In the genomic region with DNA sequence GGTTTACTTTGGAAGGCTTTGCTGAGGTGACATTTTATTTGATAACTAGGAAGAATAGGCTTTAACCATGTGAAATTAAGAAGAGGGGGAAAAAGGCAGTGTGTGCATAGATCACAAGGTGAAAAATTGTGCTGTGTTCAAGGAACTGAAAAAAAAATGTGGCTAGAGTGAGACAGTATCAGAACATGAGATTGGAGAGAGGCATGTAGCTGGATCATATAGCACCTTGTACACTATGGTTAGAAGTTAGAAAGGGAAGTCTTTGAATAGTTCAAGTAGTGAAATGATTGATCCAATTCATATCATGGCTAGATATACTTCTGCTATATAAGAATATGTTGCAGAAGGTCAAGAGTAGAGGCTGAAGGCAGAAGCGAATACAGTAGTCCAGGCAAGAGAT, we compare ENCODE assay signal across 19 cellular contexts.
A peak's percentile ranks its signal among the peaks of the same experiment; 100 is the strongest.
DNase-seq lines count a peak whose midpoint lies in the region; ATAC-seq and TF ChIP-seq lines count a peak whose summit lies in the region.
"Had no signal": no experiment of that assay in that cellular context is flagged by ENCODE, and none has a peak within 500 bp of the region (broad histone marks: within the 10 kb centered on the region; RNA-seq: fewer than 3 reads in every experiment).

No MANE protein-coding gene starts in this region.

- no peaks in the 10 kb centered on the region for H3K9me2 ChIP-seq in MM.1S (replicated peaks; ENCODE audit: insufficient read depth, low read length)

- no peaks in the 10 kb centered on the region for H3K27me3 ChIP-seq in MM.1S (replicated peaks; ENCODE audit: insufficient read depth, low read length)

- no peak overlapping the region for H3K4me3 ChIP-seq in MM.1S (ENCODE audit: low read length)
- H3K4me3 ChIP-seq: A549, GM23338 had no signal

- peak; percentile 59 for ATAC-seq in GM18511 (IDR thresholded peaks at IDR 0.05; ENCODE audit: unreplicated experiment)
- peak; percentile 76 for ATAC-seq in GM21619 (IDR thresholded peaks at IDR 0.05; ENCODE audit: unreplicated experiment)
- peak; percentile 50 for ATAC-seq in HG03432 (IDR thresholded peaks at IDR 0.05; ENCODE audit: unreplicated experiment)
- ATAC-seq in stimulated activated memory B cell treated with anti-CD40 and anti-IgM and Interleukin-4, amounts not matched to agents 10 μg/mL and 1 μg/mL and 100 μg/mL, for 72 hours, result peak; percentile 51
- no peak for ATAC-seq in GM18498 (IDR thresholded peaks at IDR 0.05; ENCODE audit: unreplicated experiment)
- ATAC-seq: A549; CD8-positive, alpha-beta T cell; GM23338 had no signal

- no peak overlapping the region for H2AFZ ChIP-seq in MM.1S (ENCODE audit: low read length)
- H2AFZ ChIP-seq: GM23338 had no signal

- no peaks in the 10 kb centered on the region for H3K27me3 Mint-ChIP-seq in stimulated activated memory B cell treated with anti-CD40 and anti-IgM and Interleukin-4, amounts not matched to agents 10 μg/mL and 1 μg/mL and 100 μg/mL, for 72 hours

- no peaks in the 10 kb centered on the region for H3K4me1 Mint-ChIP-seq in stimulated activated memory B cell treated with anti-CD40 and anti-IgM and Interleukin-4, amounts not matched to agents 10 μg/mL and 1 μg/mL and 100 μg/mL, for 72 hours
- H3K4me1 Mint-ChIP-seq: CD14-positive monocyte, IgD-negative memory B cell had no signal

- no peaks in the 10 kb centered on the region for H3K4me1 ChIP-seq in MM.1S (ENCODE audit: low read length)
- H3K4me1 ChIP-seq: A549 had no signal

- no peaks in the 10 kb centered on the region for H3K79me2 ChIP-seq in MM.1S (ENCODE audit: low read length)

- H3K27ac ChIP-seq in MM.1S (ENCODE audit: low read length), result no peak overlapping the region
- H3K27ac ChIP-seq: A549, KMS-11 had no signal

- no peaks in the 10 kb centered on the region for H3K9me3 Mint-ChIP-seq in stimulated activated memory B cell treated with anti-CD40 and anti-IgM and Interleukin-4, amounts not matched to agents 10 μg/mL and 1 μg/mL and 100 μg/mL, for 72 hours
- H3K9me3 Mint-ChIP-seq: CD14-positive monocyte; CD8-positive, alpha-beta T cell; IgD-negative memory B cell had no signal

- DNase-seq in NCI-H748 (lab: John Stamatoyannopoulos, UW; ENCODE audit: unreplicated experiment), result no peak
- DNase-seq in MM.1S, result no peak
- DNase-seq in Ammon's horn (ENCODE audit: low spot score), result no peak
- DNase-seq: CD8-positive, alpha-beta T cell; COR-L47; DMS153; DMS79 treated with DMSO at 0.1 percent for 48 hours; EL; H7 had no signal

- no peaks in the 10 kb centered on the region for H3K36me3 ChIP-seq in MM.1S (replicated peaks; ENCODE audit: insufficient read depth, low read length)

- no peak overlapping the region for H3K4me2 ChIP-seq in MM.1S (ENCODE audit: low read depth, low read length)
- H3K4me2 ChIP-seq: A549, GM23338, KMS-11 had no signal

- peaks cover 14% of the 10 kb centered on the region for H3K36me3 Mint-ChIP-seq in stimulated activated memory B cell treated with anti-CD40 and anti-IgM and Interleukin-4, amounts not matched to agents 10 μg/mL and 1 μg/mL and 100 μg/mL, for 72 hours

- H3K9me3 ChIP-seq in MM.1S (replicated peaks; ENCODE audit: insufficient read depth, low read length), result no peaks in the 10 kb centered on the region
- H3K9me3 ChIP-seq: A549 had no signal

- H3F3A ChIP-seq in MM.1S (ENCODE audit: insufficient read depth, low read length), result no peaks in the 10 kb centered on the region

- H4K20me1 ChIP-seq in MM.1S (ENCODE audit: insufficient read depth, low read length), result no peaks in the 10 kb centered on the region

- no peak overlapping the region for H3K27ac Mint-ChIP-seq in stimulated activated memory B cell treated with anti-CD40 and anti-IgM and Interleukin-4, amounts not matched to agents 10 μg/mL and 1 μg/mL and 100 μg/mL, for 72 hours
- H3K27ac Mint-ChIP-seq: CD14-positive monocyte; CD8-positive, alpha-beta T cell; GM23338; IgD-negative memory B cell had no signal

- TF ChIP-seq CTCF in MM.1S (IDR thresholded peaks at IDR 0.05; ENCODE audit: low read length), result no peak

- H3K9ac ChIP-seq in MM.1S (ENCODE audit: low read length), result no peak overlapping the region
- H3K9ac ChIP-seq: KMS-11 had no signal

- H3K4me3 Mint-ChIP-seq in stimulated activated memory B cell treated with anti-CD40 and anti-IgM and Interleukin-4, amounts not matched to agents 10 μg/mL and 1 μg/mL and 100 μg/mL, for 72 hours, result no peak overlapping the region
- H3K4me3 Mint-ChIP-seq: CD14-positive monocyte; CD8-positive, alpha-beta T cell; GM23338; IgD-negative memory B cell had no signal
